ENCODE assay signal across 8 cellular contexts in genomic region chr17:18319604-18320256, GRCh38. TPM values are rescaled to one million over a fixed set of nuclear protein-coding genes. Genes with fewer than 3 reads are reported as not detected.
DNase-seq lines count a peak whose midpoint lies in the region; ATAC-seq, FAIRE-seq and TF ChIP-seq lines count a peak whose summit lies in the region.

No MANE protein-coding gene starts in this region.

- H3K27me3 Mint-ChIP-seq in Calu3 (ENCODE audit: unreplicated experiment): no peaks in the 10 kb centered on the region

- H3K27me3 ChIP-seq in heart left ventricle: no peaks in the 10 kb centered on the region
- no peaks in the 10 kb centered on the region for H3K27me3 ChIP-seq in right cardiac atrium (ENCODE audit: control insufficient read depth, insufficient read depth)
- H3K27me3 ChIP-seq in bronchial epithelial cell (ENCODE audit: control insufficient read depth, insufficient read depth, low read length): no peaks in the 10 kb centered on the region
- no peaks in the 10 kb centered on the region for H3K27me3 ChIP-seq in lower lobe of right lung (ENCODE audit: low read depth)

- H3K36me3 Mint-ChIP-seq in Calu3 (ENCODE audit: insufficient read depth, unreplicated experiment): peaks cover 44% of the 10 kb centered on the region

- H3K4me1 ChIP-seq in heart left ventricle (peaks cover 11 to 66% (median 52%) of the 10 kb centered on the region in 12 donors), right cardiac atrium (ENCODE audit: control insufficient read depth, insufficient read depth, low read length) (peaks cover 16% of the 10 kb centered on the region), lower lobe of right lung (peaks cover 57% of the 10 kb centered on the region)

- peaks cover 8% of the 10 kb centered on the region for H3K4me1 Mint-ChIP-seq in Calu3 (ENCODE audit: low read depth, unreplicated experiment)

- H3K4me3 ChIP-seq in heart left ventricle (no peak overlapping the region), right cardiac atrium (ENCODE audit: low read length) (no peak overlapping the region), bronchial epithelial cell (ENCODE audit: low read depth, low read length) (no peak overlapping the region), lower lobe of right lung (peak overlapping the region; percentile 34)

- BruUV-seq in Calu3 (replicated peaks; lab: Mats Ljungman, UMichigan): no TSS peak

- no peak overlapping the region for H3K27ac Mint-ChIP-seq in Calu3 (ENCODE audit: unreplicated experiment)

- peak overlapping the region in 1 of 12 donors; percentile 3 for H3K27ac ChIP-seq in heart left ventricle
- no peak overlapping the region for H3K27ac ChIP-seq in right cardiac atrium (ENCODE audit: low read length)
- H3K27ac ChIP-seq in lower lobe of right lung: no peak overlapping the region

- H3K36me3 ChIP-seq in heart left ventricle (peaks cover 4 to 76% (median 51%) of the 10 kb centered on the region in 9 donors), bronchial epithelial cell (ENCODE audit: control insufficient read depth, insufficient read depth, low read length) (peaks cover 24% of the 10 kb centered on the region), lower lobe of right lung (peaks cover 78% of the 10 kb centered on the region)

- TF ChIP-seq CTCF in heart left ventricle (IDR thresholded peaks at IDR 0.05): peak in 10 of 12 donors; percentile 24 to 48 (median 39)
- peak; percentile 64 for TF ChIP-seq CTCF in bronchial epithelial cell (IDR thresholded peaks at IDR 0.05; ENCODE audit: insufficient read depth, low read length, severe bottlenecking)
- no peak for TF ChIP-seq CTCF in lower lobe of right lung (IDR thresholded peaks at IDR 0.05)
- TF ChIP-seq CTCF in Calu3 (IDR thresholded peaks at IDR 0.05; ENCODE audit: unreplicated experiment): no peak

- peak in 3 of 4 donors; percentile 13 to 23 (median 20) for ATAC-seq in heart left ventricle
- no peak for ATAC-seq in right cardiac atrium
- ATAC-seq in lower lobe of right lung: no peak
- ATAC-seq in HG03442 (IDR thresholded peaks at IDR 0.05; ENCODE audit: unreplicated experiment): no peak

- no peak for TF ChIP-seq POLR2A in heart left ventricle (IDR thresholded peaks at IDR 0.05)

- DNase-seq in heart left ventricle (peak in 1 of 5 donors; percentile 51), right cardiac atrium (no peak), NCI-H69 (lab: John Stamatoyannopoulos, UW) (peak; percentile 41), bronchial epithelial cell (ENCODE audit: low read depth) (peak; percentile 46), lower lobe of right lung (no peak), Calu3 (no peak), DMS79 (lab: John Stamatoyannopoulos, UW) (no peak)

- intact Hi-C loops in heart left ventricle (cut with DNase I) (loop anchor here in 6 of 10 donors (5.0 to 10.0 kb wide), 7 partner anchors 55 to 137 kb away; partner anchors contain the start of genes LLGL1 (in 2 of the 6), ALKBH5 (in 1 of the 6), FLII (in 1 of the 6) and MIEF2 (in 1 of the 6)), right cardiac atrium (cut with DNase I) (loop anchor here in 1 of 4 donors (10.0 kb wide), 1 partner anchor 105 kb away; no protein-coding TSS in a partner anchor), lower lobe of right lung (cut with DNase I) (no loop called here), Calu3 (cut with micrococcal nuclease; ENCODE audit: unreplicated experiment) (no loop called here)

- H3K9me3 ChIP-seq in heart left ventricle (no peaks in the 10 kb centered on the region), right cardiac atrium (ENCODE audit: control insufficient read depth, low read length) (no peaks in the 10 kb centered on the region), lower lobe of right lung (no peaks in the 10 kb centered on the region)

- H3K4me3 Mint-ChIP-seq in Calu3 (ENCODE audit: low read depth, unreplicated experiment): no peak overlapping the region

- FAIRE-seq in bronchial epithelial cell (lab: Jason Lieb, UNC): peak; percentile 7

- 52 to 69% (median 60%) methylated on average over 11 to 13 of the region's 13 CpGs for WGBS in heart left ventricle, 4 donors
- 59% methylated on average over 13 of the region's 13 CpGs for WGBS in right cardiac atrium

- H3K9me3 Mint-ChIP-seq in Calu3 (ENCODE audit: low read depth, unreplicated experiment): no peaks in the 10 kb centered on the region

- CTCF ChIA-PET in Calu3 (lab: Charles Lee): no interaction called here

RNA-seq across cellular contexts. Expression of gene SMCR8, which starts 4.6 kb away (rescaled TPM):
- total RNA-seq in heart left ventricle (10 to 100 TPM in 8 of 9 donors, 1 to 10 TPM in 1; 9.7 to 17.6 (median 13.1) TPM), right cardiac atrium (10 to 100 TPM; 10.7 to 13.3 (median 11.7) TPM), bronchial epithelial cell (13.4 and 14.5 TPM in 2 replicates), lower lobe of right lung (30.1 TPM), Calu3 (2022) (20.4 and 24.5 TPM in 2 replicates)
- polyA plus RNA-seq in heart left ventricle (10 to 100 TPM in 1 of 2 donors, 1 to 10 TPM in 1; 2.9 to 10.7 TPM), right cardiac atrium (5.3 TPM)

RNA-seq across cellular contexts. Expression of gene TOP3A, which starts 4.9 kb away (rescaled TPM):
- 10 to 100 TPM in 8 of 9 donors, 1 to 10 TPM in 1; 9.4 to 26.1 (median 12.8) TPM for total RNA-seq in heart left ventricle
- polyA plus RNA-seq in heart left ventricle: 10 to 100 TPM in 1 of 2 donors, 1 to 10 TPM in 1; 9.7 to 14.8 TPM
- total RNA-seq in right cardiac atrium: 10 to 100 TPM; 10.6 to 14.9 (median 12.7) TPM
- 8.9 TPM for polyA plus RNA-seq in right cardiac atrium
- total RNA-seq in bronchial epithelial cell: 11.0 and 22.4 TPM in 2 replicates
- total RNA-seq in lower lobe of right lung: 31.2 TPM
- total RNA-seq in Calu3 (2022): 39.7 and 40.2 TPM in 2 replicates

RNA-seq across cellular contexts. Expression of gene SHMT1, which starts 43.6 kb away (rescaled TPM):
- 10 to 100 TPM in 2 of 9 donors, 1 to 10 TPM in 7; 3.8 to 15.5 (median 8.6) TPM for total RNA-seq in heart left ventricle
- 1 to 10 TPM; 5.1 to 7.1 TPM for polyA plus RNA-seq in heart left ventricle
- total RNA-seq in right cardiac atrium: 1 to 10 TPM; 7.3 to 9.9 (median 8.7) TPM
- polyA plus RNA-seq in right cardiac atrium: 6.4 TPM
- 15.3 and 15.5 TPM in 2 replicates for total RNA-seq in bronchial epithelial cell
- total RNA-seq in lower lobe of right lung: 33.1 TPM
- total RNA-seq in Calu3 (2022): 52.3 and 55.7 TPM in 2 replicates

RNA-seq across cellular contexts. Expression of gene EVPLL, which starts 57.8 kb away (rescaled TPM):
- total RNA-seq in heart left ventricle (not detected), right cardiac atrium (not detected), bronchial epithelial cell (10.3 and 14.6 TPM in 2 replicates), lower lobe of right lung (2.8 TPM), Calu3 (2022) (1.4 and 2.4 TPM in 2 replicates)
- polyA plus RNA-seq in heart left ventricle (not detected), right cardiac atrium (not detected)

RNA-seq across cellular contexts. Expression of gene MIEF2, which starts 59.3 kb away (rescaled TPM):
- total RNA-seq in heart left ventricle: 10 to 100 TPM; 23.2 to 46.9 (median 26.7) TPM
- polyA plus RNA-seq in heart left ventricle: 10 to 100 TPM; 18.8 to 27.4 TPM
- total RNA-seq in right cardiac atrium: 10 to 100 TPM; 17.6 to 20.7 (median 19.6) TPM
- 13.1 TPM for polyA plus RNA-seq in right cardiac atrium
- total RNA-seq in bronchial epithelial cell: 21.1 and 23.0 TPM in 2 replicates
- total RNA-seq in lower lobe of right lung: 9.5 TPM
- 13.3 and 14.7 TPM in 2 replicates for total RNA-seq in Calu3 (2022)

Comparison
In these comparisons a context has a peak if more than half of its experiments do, and no peak if none do; other contexts are left out.
1. ATAC-seq: peak in heart left ventricle (3 of 4); none in right cardiac atrium (0 of 2), lower lobe of right lung (0 of 2) and HG03442 (single experiment).
2. DNase-seq: peak in NCI-H69 (single experiment) and bronchial epithelial cell (single experiment); none in right cardiac atrium (0 of 3), lower lobe of right lung (single experiment), Calu3 (single experiment) and DMS79 (single experiment).
3. CTCF ChIP-seq: peak in heart left ventricle (10 of 12) and bronchial epithelial cell (single experiment); none in lower lobe of right lung (single experiment) and Calu3 (single experiment).
4. intact Hi-C loops: an anchor here in heart left ventricle (5.0 to 10.0 kb wide); none called in lower lobe of right lung and Calu3.